Comparison of ENCODE assay signal across 8 cellular contexts in the genomic region with DNA sequence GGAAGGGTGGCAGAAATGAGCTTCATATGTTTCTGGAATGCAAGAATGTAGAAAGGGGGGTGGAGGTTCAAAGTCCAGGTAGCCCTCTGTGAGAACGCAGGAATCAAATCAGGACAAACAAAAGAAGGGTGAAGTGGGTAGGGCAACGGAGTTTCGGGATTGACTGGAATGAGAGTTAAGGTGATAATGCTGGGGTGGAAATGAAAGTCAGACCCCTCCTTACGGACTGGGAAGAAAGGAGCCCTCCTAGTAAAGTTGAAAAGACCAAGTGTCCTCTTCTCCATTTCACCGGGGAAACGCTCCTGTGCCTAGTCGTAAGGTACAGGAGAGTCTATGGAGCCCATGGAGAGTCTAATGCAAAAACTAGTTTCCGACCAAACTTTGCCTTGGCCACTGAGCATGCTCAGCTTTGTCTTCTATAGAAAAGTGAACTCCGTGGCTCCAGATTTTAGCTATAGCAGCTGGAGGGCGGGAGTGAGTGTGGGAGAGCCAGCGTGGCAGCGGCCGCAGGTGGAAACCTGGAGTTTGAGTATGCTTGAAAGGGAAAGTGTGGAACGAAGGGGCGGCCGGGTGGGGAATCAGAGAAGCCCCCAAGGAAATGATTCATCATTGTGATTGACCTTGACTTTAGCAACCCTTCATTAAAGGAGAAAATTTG. TPM values are rescaled to one million over a fixed set of nuclear protein-coding genes. Genes with fewer than 3 reads are reported as not detected.
DNase-seq lines count a peak whose midpoint lies in the region; ATAC-seq and TF ChIP-seq lines count a peak whose summit lies in the region.

No MANE protein-coding gene starts in this region.

- H3K9ac ChIP-seq in duodenal mucosa (ENCODE audit: low read depth in 1 of 2, low read length in 2 of 2), result peak overlapping the region; percentile 62 to 76

- H3K27ac ChIP-seq in HEK293 (ENCODE audit: extremely low read depth, low read depth, low read length) (peak overlapping the region; percentile 86), WERI-Rb-1 (no peak overlapping the region), duodenal mucosa (ENCODE audit: low read depth, low read length) (no peak overlapping the region), lung (ENCODE audit: low read depth in 1 of 2, low read length in 1 of 2) (peak overlapping the region in 1 of 2 donors; percentile 83)

- peaks cover 12% of the 10 kb centered on the region for H3K4me1 ChIP-seq in HEK293 (ENCODE audit: control insufficient read depth, insufficient read depth, low read length)
- peaks cover 19 to 38% of the 10 kb centered on the region in 2 donors for H3K4me1 ChIP-seq in duodenal mucosa (ENCODE audit: control insufficient read depth in 1 of 2, insufficient read depth in 2 of 2, low read length in 2 of 2)
- H3K4me1 ChIP-seq in lung (ENCODE audit: control insufficient read depth in 2 of 2, insufficient read depth in 2 of 2, low read length in 2 of 2), result peaks cover 5 to 8% of the 10 kb centered on the region in 2 donors

- no peak for TF ChIP-seq CTCF in HEK293 (tag by site-specific recombination; IDR thresholded peaks at IDR 0.05)
- TF ChIP-seq CTCF in WERI-Rb-1 (IDR thresholded peaks at IDR 0.05; ENCODE audit: low read depth, low read length), result no peak
- TF ChIP-seq CTCF in lung (IDR thresholded peaks at IDR 0.05; ENCODE audit: control extremely low read depth, extremely low read depth), result no peak

- H3K9me3 ChIP-seq in HEK293 (ENCODE audit: control insufficient read depth, insufficient read depth, low read depth, low read length) (0 out of 2 replicates have a peak, but pooled peaks cover 3% of the 10 kb centered on the region), WERI-Rb-1 (ENCODE audit: severe bottlenecking) (peaks cover 5% of the 10 kb centered on the region), duodenal mucosa (ENCODE audit: control insufficient read depth in 1 of 2, low read length in 2 of 2) (peaks cover 0 to 4% of the 10 kb centered on the region in 2 donors), lung (ENCODE audit: control insufficient read depth in 2 of 2, insufficient read depth in 1 of 2, low read length in 1 of 2) (no peaks in the 10 kb centered on the region)

- POLR2A ChIA-PET in HEK293 (lab: Yijun Ruan, JAX), result interaction anchor here (0.5 to 3.1 kb wide), 14 partner anchors 12 to 1641 kb away, joined by 3 to 41 read pairs (median 6); no protein-coding TSS in a partner anchor

- ATAC-seq in lung (ENCODE audit: insufficient read depth, low FRiP score), result peak; percentile 49

- H3K4me3 ChIP-seq in HEK293 (ENCODE audit: low read depth, low read length), result peak overlapping the region; percentile 77
- peak overlapping the region; percentile 68 for H3K4me3 ChIP-seq in WERI-Rb-1 (ENCODE audit: low read depth, low read length)
- peak overlapping the region; percentile 74 to 88 for H3K4me3 ChIP-seq in duodenal mucosa (ENCODE audit: low read depth in 1 of 2, low read length in 2 of 2)
- H3K4me3 ChIP-seq in lung, result peak overlapping the region; percentile 46

- CTCF ChIA-PET in HEK293 (lab: Yijun Ruan, JAX), result interaction anchor here (0.6 to 7.7 kb wide), 14 partner anchors 21 to 235 kb away, joined by 3 to 127 read pairs (median 4); no protein-coding TSS in a partner anchor

- peaks cover 6% of the 10 kb centered on the region for H3K27me3 ChIP-seq in WERI-Rb-1 (ENCODE audit: insufficient read depth, low read depth, severe bottlenecking)
- H3K27me3 ChIP-seq in duodenal mucosa (ENCODE audit: control insufficient read depth in 1 of 2, insufficient read depth in 2 of 2, low read length in 2 of 2), result no peaks in the 10 kb centered on the region
- H3K27me3 ChIP-seq in lung (ENCODE audit: control insufficient read depth, insufficient read depth), result no peaks in the 10 kb centered on the region

- 1 to 2% methylated on average over 16 of the region's 16 CpGs for WGBS in lung, 2 donors

- no peaks in the 10 kb centered on the region for H3K36me3 ChIP-seq in HEK293 (ENCODE audit: control insufficient read depth in 2 of 2, insufficient read depth in 1 of 2, low read length in 2 of 2)
- no peaks in the 10 kb centered on the region for H3K36me3 ChIP-seq in WERI-Rb-1
- no peaks in the 10 kb centered on the region for H3K36me3 ChIP-seq in duodenal mucosa (ENCODE audit: control insufficient read depth in 1 of 2, insufficient read depth in 2 of 2, low read length in 2 of 2)
- no peaks in the 10 kb centered on the region for H3K36me3 ChIP-seq in lung (ENCODE audit: control insufficient read depth in 2 of 2, insufficient read depth in 2 of 2, low read length in 2 of 2)

- DNase-seq in DMS153 treated with DMSO at 0.1 percent for 48 hours (lab: John Stamatoyannopoulos, UW; ENCODE audit: unreplicated experiment) (peak; percentile 18), NCI-H2107 (lab: John Stamatoyannopoulos, UW) (peak; percentile 40), WERI-Rb-1 (peak; percentile 75), lung (ENCODE audit: low spot score) (peak; percentile 75)
- peak; percentile 44 for DNase-seq in stimulated activated naive CD4-positive, alpha-beta T cell treated with Interleukin-2 at 50 U/mL for 16 hours (lab: John Stamatoyannopoulos, UW)
- DNase-seq in activated CD4-positive, CD25-positive, alpha-beta regulatory T cell (lab: John Stamatoyannopoulos, UW), result no peak

TF ChIP-seq in HEK293, 187 proteins besides CTCF, POLR2A, EP300 and RAD21 (continues in another document):
- TF ChIP-seq ZNF394 (tag by site-specific recombination; IDR thresholded peaks at IDR 0.05; ENCODE audit: borderline replicate concordance), result no peak
- TF ChIP-seq, protein P1, sequence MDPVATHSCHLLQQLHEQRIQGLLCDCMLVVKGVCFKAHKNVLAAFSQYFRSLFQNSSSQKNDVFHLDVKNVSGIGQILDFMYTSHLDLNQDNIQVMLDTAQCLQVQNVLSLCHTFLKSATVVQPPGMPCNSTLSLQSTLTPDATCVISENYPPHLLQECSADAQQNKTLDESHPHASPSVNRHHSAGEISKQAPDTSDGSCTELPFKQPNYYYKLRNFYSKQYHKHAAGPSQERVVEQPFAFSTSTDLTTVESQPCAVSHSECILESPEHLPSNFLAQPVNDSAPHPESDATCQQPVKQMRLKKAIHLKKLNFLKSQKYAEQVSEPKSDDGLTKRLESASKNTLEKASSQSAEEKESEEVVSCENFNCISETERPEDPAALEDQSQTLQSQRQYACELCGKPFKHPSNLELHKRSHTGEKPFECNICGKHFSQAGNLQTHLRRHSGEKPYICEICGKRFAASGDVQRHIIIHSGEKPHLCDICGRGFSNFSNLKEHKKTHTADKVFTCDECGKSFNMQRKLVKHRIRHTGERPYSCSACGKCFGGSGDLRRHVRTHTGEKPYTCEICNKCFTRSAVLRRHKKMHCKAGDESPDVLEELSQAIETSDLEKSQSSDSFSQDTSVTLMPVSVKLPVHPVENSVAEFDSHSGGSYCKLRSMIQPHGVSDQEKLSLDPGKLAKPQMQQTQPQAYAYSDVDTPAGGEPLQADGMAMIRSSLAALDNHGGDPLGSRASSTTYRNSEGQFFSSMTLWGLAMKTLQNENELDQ (tag by site-specific recombination; IDR thresholded peaks at IDR 0.05; ENCODE audit: low read depth), result no peak
- peak; percentile 20; the same call in 1 of the 2 replicates for TF ChIP-seq ZFP69B (tag by site-specific recombination; IDR thresholded peaks at IDR 0.05)
- peak; percentile 75; the same call in 1 of the 2 replicates for TF ChIP-seq ZNF76 (tag by site-specific recombination; IDR thresholded peaks at IDR 0.05; ENCODE audit: borderline replicate concordance, low read depth)
- no peak for TF ChIP-seq ZNF223 (tag by site-specific recombination; IDR thresholded peaks at IDR 0.05)
- TF ChIP-seq, protein P2, sequence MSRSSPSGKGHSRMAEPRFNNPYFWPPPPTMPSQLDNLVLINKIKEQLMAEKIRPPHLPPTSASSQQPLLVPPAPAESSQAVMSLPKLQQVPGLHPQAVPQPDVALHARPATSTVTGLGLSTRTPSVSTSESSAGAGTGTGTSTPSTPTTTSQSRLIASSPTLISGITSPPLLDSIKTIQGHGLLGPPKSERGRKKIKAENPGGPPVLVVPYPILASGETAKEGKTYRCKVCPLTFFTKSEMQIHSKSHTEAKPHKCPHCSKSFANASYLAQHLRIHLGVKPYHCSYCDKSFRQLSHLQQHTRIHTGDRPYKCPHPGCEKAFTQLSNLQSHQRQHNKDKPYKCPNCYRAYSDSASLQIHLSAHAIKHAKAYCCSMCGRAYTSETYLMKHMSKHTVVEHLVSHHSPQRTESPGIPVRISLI (tag by site-specific recombination; IDR thresholded peaks at IDR 0.05), result peak; percentile 33; the same call in 1 of the 2 replicates
- peak; percentile 57; the same call in 1 of the 2 replicates for TF ChIP-seq KLF7 (tag by site-specific recombination; IDR thresholded peaks at IDR 0.05; ENCODE audit: borderline replicate concordance)
- TF ChIP-seq KLF9 (tag by site-specific recombination; IDR thresholded peaks at IDR 0.05; ENCODE audit: low read depth), result 0 out of 2 replicates have a peak, but pooled peaks have one; percentile 16
- TF ChIP-seq PRDM1 (tag by site-specific recombination; IDR thresholded peaks at IDR 0.05), result peak; percentile 73
- TF ChIP-seq ZNF561 (tag by site-specific recombination; IDR thresholded peaks at IDR 0.05; ENCODE audit: borderline replicate concordance), result peak; percentile 41; the same call in 1 of the 2 replicates
- 0 out of 2 replicates have a peak, but pooled peaks have one; percentile 12 for TF ChIP-seq ZSCAN30 (tag by site-specific recombination; IDR thresholded peaks at IDR 0.05)
- no peak for TF ChIP-seq ZNF571 (tag by site-specific recombination; IDR thresholded peaks at IDR 0.05)
- TF ChIP-seq, protein P3, sequence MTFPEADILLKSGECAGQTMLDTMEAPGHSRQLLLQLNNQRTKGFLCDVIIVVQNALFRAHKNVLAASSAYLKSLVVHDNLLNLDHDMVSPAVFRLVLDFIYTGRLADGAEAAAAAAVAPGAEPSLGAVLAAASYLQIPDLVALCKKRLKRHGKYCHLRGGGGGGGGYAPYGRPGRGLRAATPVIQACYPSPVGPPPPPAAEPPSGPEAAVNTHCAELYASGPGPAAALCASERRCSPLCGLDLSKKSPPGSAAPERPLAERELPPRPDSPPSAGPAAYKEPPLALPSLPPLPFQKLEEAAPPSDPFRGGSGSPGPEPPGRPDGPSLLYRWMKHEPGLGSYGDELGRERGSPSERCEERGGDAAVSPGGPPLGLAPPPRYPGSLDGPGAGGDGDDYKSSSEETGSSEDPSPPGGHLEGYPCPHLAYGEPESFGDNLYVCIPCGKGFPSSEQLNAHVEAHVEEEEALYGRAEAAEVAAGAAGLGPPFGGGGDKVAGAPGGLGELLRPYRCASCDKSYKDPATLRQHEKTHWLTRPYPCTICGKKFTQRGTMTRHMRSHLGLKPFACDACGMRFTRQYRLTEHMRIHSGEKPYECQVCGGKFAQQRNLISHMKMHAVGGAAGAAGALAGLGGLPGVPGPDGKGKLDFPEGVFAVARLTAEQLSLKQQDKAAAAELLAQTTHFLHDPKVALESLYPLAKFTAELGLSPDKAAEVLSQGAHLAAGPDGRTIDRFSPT (tag by site-specific recombination; IDR thresholded peaks at IDR 0.05), result no peak

RNA-seq across cellular contexts. Expression of a gene that starts 1.4 kb away (rescaled TPM):
- total RNA-seq in lung, result 10 to 100 TPM; 11.0 to 19.9 TPM
- 1 to 10 TPM; 4.8 to 8.9 TPM for polyA plus RNA-seq in lung

Comparison
In these comparisons a context has a peak if more than half of its experiments do, and no peak if none do; other contexts are left out.
1. DNase-seq: peak in DMS153 treated with DMSO at 0.1 percent for 48 hours (single experiment), NCI-H2107 (single experiment), WERI-Rb-1 (single experiment), lung (single experiment) and stimulated activated naive CD4-positive, alpha-beta T cell treated with Interleukin-2 at 50 U/mL for 16 hours (single experiment); none in activated CD4-positive, CD25-positive, alpha-beta regulatory T cell (0 of 4).
2. Peak in every context shown above with its lines, with median percentiles within 50 percentile points of each other: H3K4me3 ChIP-seq.